Comparison of ENCODE assay signal across 20 cellular contexts in genomic region chr7:43104874-43105520, GRCh38. TPM values are rescaled to one million over a fixed set of nuclear protein-coding genes. Genes with fewer than 3 reads are reported as not detected.
A peak's percentile ranks its signal among the peaks of the same experiment; 100 is the strongest.
DNase-seq lines count a peak whose midpoint lies in the region; ATAC-seq and TF ChIP-seq lines count a peak whose summit lies in the region.
"Had no signal": no experiment of that assay in that cellular context is flagged by ENCODE, and none has a peak within 500 bp of the region (broad histone marks: within the 10 kb centered on the region; RNA-seq: fewer than 3 reads in every experiment).

No MANE protein-coding gene starts in this region.

- no peak overlapping the region for H2AK5ac ChIP-seq in mesenchymal stem cell (ENCODE audit: low read length, severe bottlenecking)

- no peak overlapping the region for H3K4me2 ChIP-seq in mesenchymal stem cell (ENCODE audit: low read length, poor library complexity, severe bottlenecking)
- H3K4me2 ChIP-seq: A549, GM23338, SK-N-SH had no signal

- no peaks in the 10 kb centered on the region for H3K4me1 ChIP-seq in mesenchymal stem cell (ENCODE audit: control insufficient read depth, insufficient read depth, low read depth, low read length)
- H3K4me1 ChIP-seq: A549, BE2C had no signal

- no peak for TF ChIP-seq CTCF in brain microvascular endothelial cell (IDR thresholded peaks at IDR 0.05; ENCODE audit: low read depth, low read length, missing control alignments)

- no peak overlapping the region for H4K8ac ChIP-seq in mesenchymal stem cell (ENCODE audit: low read length)

- H2AFZ ChIP-seq in mesenchymal stem cell (ENCODE audit: low read depth, low read length), result no peak overlapping the region
- H2AFZ ChIP-seq: GM23338 had no signal

- H3K79me1 ChIP-seq in mesenchymal stem cell (replicated peaks; ENCODE audit: low read length, poor library complexity, severe bottlenecking), result no peaks in the 10 kb centered on the region

- no peak overlapping the region for H2BK12ac ChIP-seq in mesenchymal stem cell (ENCODE audit: low read length in 2 of 2)

- no peak for ATAC-seq in HG03565 (IDR thresholded peaks at IDR 0.05; ENCODE audit: unreplicated experiment)
- ATAC-seq: A549, GM23338 had no signal

- no peak overlapping the region for H2BK120ac ChIP-seq in mesenchymal stem cell (ENCODE audit: low read depth, low read length)

- no peak overlapping the region for H3K27ac ChIP-seq in brain microvascular endothelial cell
- no peak overlapping the region for H3K27ac ChIP-seq in mesenchymal stem cell (ENCODE audit: low read length, poor library complexity, severe bottlenecking)
- H3K27ac ChIP-seq: A549 had no signal

- H2BK5ac ChIP-seq in mesenchymal stem cell (ENCODE audit: low read depth, low read length, poor library complexity, severe bottlenecking), result no peak overlapping the region

- no peak overlapping the region for H3K23ac ChIP-seq in mesenchymal stem cell (ENCODE audit: low read length in 2 of 2)

- H2BK15ac ChIP-seq in mesenchymal stem cell (ENCODE audit: low read depth, poor library complexity, severe bottlenecking), result no peak overlapping the region

- H4K91ac ChIP-seq in mesenchymal stem cell (ENCODE audit: low read length), result no peak overlapping the region

- no peak overlapping the region for H3K4ac ChIP-seq in mesenchymal stem cell (ENCODE audit: low read depth in 1 of 2, low read length in 2 of 2)

- no peaks in the 10 kb centered on the region for H3K27me3 ChIP-seq in brain microvascular endothelial cell (replicated peaks)
- H3K27me3 ChIP-seq in mesenchymal stem cell (ENCODE audit: control insufficient read depth in 1 of 2, insufficient read depth in 1 of 2, low read length in 2 of 2), result peaks cover 0 to 3% of the 10 kb centered on the region in 2 experiments

- WGBS in mesenchymal stem cell, result 57% methylated on average over 1 of the region's 1 CpG

- in situ Hi-C loops in brain microvascular endothelial cell (cut with HindIII; ENCODE audit: low pct_ligation_motif_present, low sequenced_read_pairs), result no loop called here

- peak overlapping the region in 1 of 2 experiments; percentile 28 for H3K18ac ChIP-seq in mesenchymal stem cell (ENCODE audit: low read depth in 1 of 2, low read length in 2 of 2)

- H3K4me3 ChIP-seq in brain microvascular endothelial cell (ENCODE audit: low read depth, low read length) (no peak overlapping the region), mesenchymal stem cell (ENCODE audit: insufficient read depth in 1 of 2, low read depth in 1 of 2, low read length in 2 of 2) (no peak overlapping the region)
- H3K4me3 ChIP-seq: A549, GM23338 had no signal

- H3K9ac ChIP-seq in mesenchymal stem cell (ENCODE audit: low read length), result no peak overlapping the region
- H3K9ac ChIP-seq: SK-N-SH had no signal

- no peaks in the 10 kb centered on the region for H3K36me3 ChIP-seq in brain microvascular endothelial cell (replicated peaks)
- H3K36me3 ChIP-seq in mesenchymal stem cell (ENCODE audit: control insufficient read depth in 1 of 2, insufficient read depth in 2 of 2, low read depth in 1 of 2, low read length in 2 of 2), result no peaks in the 10 kb centered on the region
- H3K36me3 ChIP-seq: BE2C had no signal

- no peak overlapping the region for H3K14ac ChIP-seq in mesenchymal stem cell (ENCODE audit: low read length in 2 of 2)

- no peaks in the 10 kb centered on the region for H3K9me3 ChIP-seq in mesenchymal stem cell (ENCODE audit: control insufficient read depth, low read length)
- H3K9me3 ChIP-seq: A549, BE2C, SK-N-SH had no signal

- DNase-seq in DMS53 treated with DMSO at 0.1 percent for 48 hours (lab: John Stamatoyannopoulos, UW; ENCODE audit: unreplicated experiment) (peak; percentile 59), M059J (ENCODE audit: low read depth) (peak; percentile 23), brain microvascular endothelial cell (peak; percentile 7), mesenchymal stem cell (peak; percentile 63), SHP77 treated with DMSO at 0.1 percent for 48 hours (lab: John Stamatoyannopoulos, UW) (no peak)
- no peak for DNase-seq in stimulated activated CD4-positive, alpha-beta T cell treated with anti-CD3 and anti-CD28 coated beads, Interleukin-4, amount 100 ng/mL, for 24 hours
- DNase-seq: BE2C, DMS79, MV-4-11, NCI-H1105 treated with DMSO at 0.1 percent for 48 hours, NCI-H2081 treated with DMSO at 0.1 percent for 48 hours, NCI-H2171 treated with DMSO at 0.1 percent for 48 hours, NCI-H524 treated with DMSO at 0.1 percent for 48 hours, NCI-H82, RPMI8226, SK-N-SH, T-helper 2 cell had no signal

RNA-seq across cellular contexts. Expression of gene HECW1, which starts 7.5 kb away (rescaled TPM):
- total RNA-seq in M059J (2014; rRNA removed; shearing (Covaris generic)), result 6.7 and 15.6 TPM in 2 replicates
- polyA plus RNA-seq in mesenchymal stem cell (2013, experiment 1 of 2), result 3.5 TPM
- 3.3 TPM for polyA plus RNA-seq in mesenchymal stem cell (2013, experiment 2 of 2)
- polyA plus RNA-seq: SK-N-SH had no signal

Comparison
In these comparisons a context has a peak if more than half of its experiments do, and no peak if none do; other contexts are left out.
1. DNase-seq: peak in DMS53 treated with DMSO at 0.1 percent for 48 hours (single experiment), M059J (single experiment), brain microvascular endothelial cell (single experiment) and mesenchymal stem cell (single experiment); none in SHP77 treated with DMSO at 0.1 percent for 48 hours (single experiment) and stimulated activated CD4-positive, alpha-beta T cell treated with anti-CD3 and anti-CD28 coated beads, Interleukin-4, amount 100 ng/mL, for 24 hours (single experiment).